In genomic region chr16:88368036-88368435, GRCh38 we compare ENCODE assay signal across 22 cellular contexts. TPM values are rescaled to one million over a fixed set of nuclear protein-coding genes. Genes with fewer than 3 reads are reported as not detected.
DNase-seq lines count a peak whose midpoint lies in the region; ATAC-seq and TF ChIP-seq lines count a peak whose summit lies in the region.
"Had no signal": no experiment of that assay in that cellular context is flagged by ENCODE, and none has a peak within 500 bp of the region (broad histone marks: within the 10 kb centered on the region; RNA-seq: fewer than 3 reads in every experiment).

No MANE protein-coding gene starts in this region.

- no peaks in the 10 kb centered on the region for H3K27me3 Mint-ChIP-seq in T-helper 2 cell treated with Interferon-gamma antibody and Interleukin-4, amounts not matched to agents 5 μg/mL and 100 μg/mL, for 36 hours (ENCODE audit: low read depth)

- no peaks in the 10 kb centered on the region for H3K9me3 ChIP-seq in right cardiac atrium (ENCODE audit: control insufficient read depth, low read length)
- H3K9me3 ChIP-seq in osteoblast (ENCODE audit: low read depth, low read length) = no peaks in the 10 kb centered on the region
- H3K9me3 ChIP-seq in thyroid gland = no peaks in the 10 kb centered on the region
- H3K9me3 ChIP-seq: BE2C, HAP-1, MG63 had no signal

- H4K20me1 ChIP-seq in osteoblast (ENCODE audit: insufficient read depth, low read length) = no peaks in the 10 kb centered on the region

- TF ChIP-seq POLR2A in thyroid gland (IDR thresholded peaks at IDR 0.05) = no peak

- H2AFZ ChIP-seq in osteoblast (ENCODE audit: low read length) = no peak overlapping the region
- H2AFZ ChIP-seq: GM23248 had no signal

- WGBS in right cardiac atrium = 73% methylated on average over 13 of the region's 13 CpGs
- 83 to 93% methylated on average over 12 to 13 of the region's 13 CpGs for WGBS in thyroid gland, 2 donors

- intact Hi-C loops in left cardiac atrium (cut with DNase I) = no loop called here
- intact Hi-C loops in left ventricle myocardium superior (cut with micrococcal nuclease) = no loop called here
- intact Hi-C loops in right cardiac atrium (cut with DNase I) = no loop called here
- intact Hi-C loops in thyroid gland (cut with DNase I) = no loop called here

- H3K4me3 Mint-ChIP-seq in T-helper 2 cell treated with Interferon-gamma antibody and Interleukin-4, amounts not matched to agents 5 μg/mL and 100 μg/mL, for 36 hours = no peak overlapping the region
- H3K4me3 Mint-ChIP-seq: CD4-positive, alpha-beta T cell had no signal

- H3K4me1 ChIP-seq in right cardiac atrium (ENCODE audit: control insufficient read depth, insufficient read depth, low read length) = no peaks in the 10 kb centered on the region
- no peaks in the 10 kb centered on the region for H3K4me1 ChIP-seq in osteoblast (ENCODE audit: insufficient read depth, low read length)
- H3K4me1 ChIP-seq in thyroid gland = no peaks in the 10 kb centered on the region
- H3K4me1 ChIP-seq: BE2C, Caco-2, HAP-1 had no signal

- DNase-seq in left cardiac atrium (peak; percentile 14), left ventricle myocardium superior (no peak), right cardiac atrium (peak in 2 of 3 donors; percentile 7 to 26), osteoblast (ENCODE audit: insufficient read length, low spot score, missing footprints) (peak; percentile 21), thyroid gland (no peak), NCI-H446 treated with DMSO at 0.1 percent for 48 hours (lab: John Stamatoyannopoulos, UW) (no peak)
- no peak for DNase-seq in T-helper 2 cell treated with Interferon-gamma antibody and Interleukin-4, amounts not matched to agents 5 μg/mL and 100 μg/mL, for 36 hours (ENCODE audit: low spot score)
- DNase-seq: BE2C; Caco-2; CD4-positive, alpha-beta T cell; GM23248; Kasumi-1; MG63; NCI-H1048; NCI-H1436 treated with DMSO at 0.1 percent for 48 hours; NCI-H2029; NCI-H2171; NCI-H69; NK-92 treated with Interleukin-12 subunit alpha and Interleukin-12 subunit beta, amount 100 ng/mL, for 24 hours; SIG-M5 had no signal

- TF ChIP-seq CTCF in osteoblast (IDR thresholded peaks at IDR 0.05; ENCODE audit: extremely low read depth, low read depth, low read length) = no peak
- TF ChIP-seq CTCF in thyroid gland (IDR thresholded peaks at IDR 0.05) = no peak

- no peaks in the 10 kb centered on the region for H3K4me1 Mint-ChIP-seq in T-helper 2 cell treated with Interferon-gamma antibody and Interleukin-4, amounts not matched to agents 5 μg/mL and 100 μg/mL, for 36 hours (ENCODE audit: low read depth)

- no peaks in the 10 kb centered on the region for H3K36me3 Mint-ChIP-seq in T-helper 2 cell treated with Interferon-gamma antibody and Interleukin-4, amounts not matched to agents 5 μg/mL and 100 μg/mL, for 36 hours (ENCODE audit: low read depth)

- H3K27ac Mint-ChIP-seq in T-helper 2 cell treated with Interferon-gamma antibody and Interleukin-4, amounts not matched to agents 5 μg/mL and 100 μg/mL, for 36 hours = no peak overlapping the region
- H3K27ac Mint-ChIP-seq: CD4-positive, alpha-beta T cell had no signal

- H3K4me3 ChIP-seq in right cardiac atrium (ENCODE audit: low read length) (no peak overlapping the region), osteoblast (ENCODE audit: insufficient read depth, low read length) (no peak overlapping the region), thyroid gland (replicated peaks in 1 of 3) (no peak overlapping the region)
- H3K4me3 ChIP-seq: GM23248, HAP-1, MG63 had no signal

- no peaks in the 10 kb centered on the region for H3K79me2 ChIP-seq in osteoblast (ENCODE audit: insufficient read depth, low read length)

- H3K27me3 ChIP-seq in right cardiac atrium (ENCODE audit: control insufficient read depth, insufficient read depth) (no peaks in the 10 kb centered on the region), osteoblast (ENCODE audit: insufficient read depth, low read length) (peaks cover 21% of the 10 kb centered on the region), thyroid gland (no peaks in the 10 kb centered on the region)
- H3K27me3 ChIP-seq: BE2C, MG63 had no signal

- H3K36me3 ChIP-seq in osteoblast (ENCODE audit: insufficient read depth, low read length) (no peaks in the 10 kb centered on the region), thyroid gland (no peaks in the 10 kb centered on the region)
- H3K36me3 ChIP-seq: BE2C, HAP-1, MG63 had no signal

- H3K9me3 Mint-ChIP-seq in T-helper 2 cell treated with Interferon-gamma antibody and Interleukin-4, amounts not matched to agents 5 μg/mL and 100 μg/mL, for 36 hours = no peaks in the 10 kb centered on the region
- H3K9me3 Mint-ChIP-seq: CD4-positive, alpha-beta T cell had no signal

- H3K27ac ChIP-seq in right cardiac atrium (ENCODE audit: low read length) = no peak overlapping the region
- H3K27ac ChIP-seq in osteoblast (ENCODE audit: low read depth, low read length) = no peak overlapping the region
- no peak overlapping the region for H3K27ac ChIP-seq in thyroid gland
- H3K27ac ChIP-seq: GM23248 had no signal

- no peak overlapping the region for H3K4me2 ChIP-seq in osteoblast (ENCODE audit: insufficient read depth, low read length)

- no peak for ATAC-seq in left cardiac atrium
- ATAC-seq in left ventricle myocardium superior = no peak
- peak; percentile 40 to 41 for ATAC-seq in right cardiac atrium
- no peak for ATAC-seq in HG02885 (IDR thresholded peaks at IDR 0.05; ENCODE audit: poor library complexity, unreplicated experiment)

RNA-seq across cellular contexts. Expression of gene ZNF469, which starts 14.7 kb away (rescaled TPM):
- 1 to 10 TPM in 1 of 2 donors, under 1 TPM in 1; 0.65 to 1.7 TPM for total RNA-seq in left cardiac atrium
- 1.0 TPM for total RNA-seq in left ventricle myocardium superior
- 1 to 10 TPM; 1.3 to 1.9 (median 1.8) TPM for total RNA-seq in right cardiac atrium
- 0.84 TPM for polyA plus RNA-seq in right cardiac atrium
- 5.3 and 8.3 TPM in 2 replicates for total RNA-seq in osteoblast
- under 1 TPM; 0.22 to 0.96 (median 0.32) TPM for total RNA-seq in thyroid gland

Comparison
In these comparisons a context has a peak if more than half of its experiments do, and no peak if none do; other contexts are left out.
1. ATAC-seq: peak in right cardiac atrium (2 of 2); none in left cardiac atrium (0 of 2), left ventricle myocardium superior (single experiment) and HG02885 (single experiment).
2. DNase-seq: peak in left cardiac atrium (single experiment), right cardiac atrium (2 of 3) and osteoblast (single experiment); none in left ventricle myocardium superior (single experiment), T-helper 2 cell treated with Interferon-gamma antibody and Interleukin-4, amounts not matched to agents 5 μg/mL and 100 μg/mL, for 36 hours (single experiment), thyroid gland (0 of 2) and NCI-H446 treated with DMSO at 0.1 percent for 48 hours (single experiment).